13 cellular contexts compared by ENCODE assay signal in the genomic region with DNA sequence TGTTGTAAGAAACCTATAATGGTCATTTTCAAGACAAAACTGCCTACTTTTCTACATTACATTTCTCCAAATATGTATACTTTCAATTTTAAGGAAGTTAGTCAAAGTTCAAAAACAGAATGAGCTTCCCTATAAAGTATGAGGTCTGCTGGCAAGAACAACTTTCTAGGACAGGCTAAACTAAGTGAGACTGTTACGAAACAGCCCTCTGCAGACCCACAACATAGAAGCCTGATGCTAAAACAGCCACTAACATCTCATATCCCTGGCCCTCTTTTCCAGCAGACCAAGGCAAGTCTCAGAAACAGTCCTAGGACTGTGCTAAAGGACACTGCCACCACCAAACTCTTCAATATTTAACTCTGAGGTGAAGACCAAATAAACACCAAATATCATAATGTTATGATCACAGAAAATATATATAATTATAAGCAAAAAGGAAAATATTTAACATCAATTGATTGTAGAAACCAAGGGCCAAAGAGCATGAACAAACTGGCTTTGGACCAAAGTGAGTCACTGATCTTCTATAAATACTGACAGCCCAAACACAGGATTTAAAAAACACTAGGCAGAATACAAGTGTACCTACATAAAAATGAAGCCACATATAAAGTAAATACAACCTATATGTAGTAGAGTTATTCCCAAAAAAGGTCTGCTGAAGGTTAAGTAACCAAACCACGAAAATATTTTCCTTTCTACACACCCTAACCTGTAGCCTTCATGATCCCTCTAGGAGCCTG. TPM values are rescaled to one million over a fixed set of nuclear protein-coding genes. Genes with fewer than 3 reads are reported as not detected.
A peak's percentile ranks its signal among the peaks of the same experiment; 100 is the strongest.
DNase-seq lines count a peak whose midpoint lies in the region; ATAC-seq, FAIRE-seq and TF ChIP-seq lines count a peak whose summit lies in the region.
"Had no signal": no experiment of that assay in that cellular context is flagged by ENCODE, and none has a peak within 500 bp of the region (broad histone marks: within the 10 kb centered on the region; RNA-seq: fewer than 3 reads in every experiment).

No MANE protein-coding gene starts in this region.

- H3K27me3 ChIP-seq in upper lobe of right lung: no peaks in the 10 kb centered on the region
- H3K27me3 ChIP-seq: ovary had no signal

- no peak for FAIRE-seq in GM12892 (lab: Jason Lieb, UNC)
- FAIRE-seq in GM19239 (lab: Jason Lieb, UNC): no peak
- FAIRE-seq: endometrium, keratinocyte had no signal

- TF ChIP-seq CTCF in foreskin fibroblast (IDR thresholded peaks at IDR 0.05; ENCODE audit: low read depth, low read length) (no peak), upper lobe of right lung (IDR thresholded peaks at IDR 0.05) (no peak)

- H3K27me3 Mint-ChIP-seq in stimulated activated naive CD8-positive, alpha-beta T cell treated with anti-CD3 and anti-CD28 coated beads, Interleukin-15, Interleukin-2, amounts not matched to agents 100 ng/mL and 50 ng/mL, for 24 hours: no peaks in the 10 kb centered on the region

- no peak for ATAC-seq in stimulated activated naive CD8-positive, alpha-beta T cell treated with anti-CD3 and anti-CD28 coated beads, Interleukin-15, Interleukin-2, amounts not matched to agents 100 U/mL and 50 U/mL, for 24 hours
- peak; percentile 73 for ATAC-seq in upper lobe of right lung

- DNase-seq in stimulated activated naive CD8-positive, alpha-beta T cell treated with anti-CD3 and anti-CD28 coated beads, Interleukin-15, Interleukin-2, amounts not matched to agents 100 U/mL and 50 U/mL, for 24 hours: no peak
- peak; percentile 22 for DNase-seq in SKM-1 treated with dmso at 0.1 percent for 144 hours (lab: John Stamatoyannopoulos, UW; ENCODE audit: unreplicated experiment)
- DNase-seq in foreskin fibroblast: peak; percentile 44 to 72
- DNase-seq in upper lobe of right lung: no peak
- DNase-seq in GM12892 (ENCODE audit: insufficient read length): no peak
- no peak for DNase-seq in germinal center (ENCODE audit: low spot score)
- no peak for DNase-seq in GM19239 (ENCODE audit: insufficient read length, low spot score)
- DNase-seq: activated CD4-positive, alpha-beta T cell treated with anti-CD3 and anti-CD28 coated beads for 4 hours; ovary; stimulated activated CD4-positive, alpha-beta T cell treated with anti-CD3 and anti-CD28 coated beads, Interleukin-4, amount 100 ng/mL, for 24 hours had no signal

- H3K9me3 ChIP-seq in upper lobe of right lung: no peaks in the 10 kb centered on the region
- H3K9me3 ChIP-seq: ovary had no signal

- H3K9me3 Mint-ChIP-seq in stimulated activated naive CD8-positive, alpha-beta T cell treated with anti-CD3 and anti-CD28 coated beads, Interleukin-15, Interleukin-2, amounts not matched to agents 100 ng/mL and 50 ng/mL, for 24 hours: no peaks in the 10 kb centered on the region

- peaks cover 58% of the 10 kb centered on the region for H3K4me1 Mint-ChIP-seq in stimulated activated naive CD8-positive, alpha-beta T cell treated with anti-CD3 and anti-CD28 coated beads, Interleukin-15, Interleukin-2, amounts not matched to agents 100 ng/mL and 50 ng/mL, for 24 hours (ENCODE audit: low read depth)

- intact Hi-C loops in upper lobe of right lung (cut with DNase I): no loop called here

- peak overlapping the region; percentile 19 for H3K27ac ChIP-seq in upper lobe of right lung
- H3K27ac ChIP-seq: ovary had no signal

- H3K36me3 ChIP-seq in upper lobe of right lung: peaks cover 87% of the 10 kb centered on the region
- H3K36me3 ChIP-seq: ovary had no signal

- peaks cover 88% of the 10 kb centered on the region for H3K36me3 Mint-ChIP-seq in stimulated activated naive CD8-positive, alpha-beta T cell treated with anti-CD3 and anti-CD28 coated beads, Interleukin-15, Interleukin-2, amounts not matched to agents 100 ng/mL and 50 ng/mL, for 24 hours (ENCODE audit: low read depth)

- no peak for TF ChIP-seq POLR2A in GM12892 (IDR thresholded peaks at IDR 0.05; ENCODE audit: low read depth, low read length)

- no peak overlapping the region for H3K4me3 ChIP-seq in foreskin fibroblast (ENCODE audit: low read depth in 1 of 2, low read length in 2 of 2)
- H3K4me3 ChIP-seq in upper lobe of right lung: no peak overlapping the region
- H3K4me3 ChIP-seq: ovary had no signal

- no peak overlapping the region for H3K4me3 Mint-ChIP-seq in stimulated activated naive CD8-positive, alpha-beta T cell treated with anti-CD3 and anti-CD28 coated beads, Interleukin-15, Interleukin-2, amounts not matched to agents 100 ng/mL and 50 ng/mL, for 24 hours

- H3K4me1 ChIP-seq in upper lobe of right lung: peaks cover 10% of the 10 kb centered on the region

- peak overlapping the region; percentile 52 for H3K27ac Mint-ChIP-seq in stimulated activated naive CD8-positive, alpha-beta T cell treated with anti-CD3 and anti-CD28 coated beads, Interleukin-15, Interleukin-2, amounts not matched to agents 100 ng/mL and 50 ng/mL, for 24 hours

RNA-seq across cellular contexts. Expression of a gene that starts 27.7 kb away (rescaled TPM):
- total RNA-seq in upper lobe of right lung: 86.2 TPM
- polyA plus RNA-seq in GM12892 (2012; ENCODE audit: missing spikeins): 60.7 TPM

Comparison
In these comparisons a context has a peak if more than half of its experiments do, and no peak if none do; other contexts are left out.
1. DNase-seq: peak in SKM-1 treated with dmso at 0.1 percent for 144 hours (single experiment) and foreskin fibroblast (2 of 2); none in stimulated activated naive CD8-positive, alpha-beta T cell treated with anti-CD3 and anti-CD28 coated beads, Interleukin-15, Interleukin-2, amounts not matched to agents 100 U/mL and 50 U/mL, for 24 hours (single experiment), upper lobe of right lung (single experiment), GM12892 (single experiment), germinal center (single experiment) and GM19239 (single experiment).